8 cellular contexts compared by ENCODE assay signal in genomic region chr3:32399030-32399620, GRCh38. TPM values are rescaled to one million over a fixed set of nuclear protein-coding genes. Genes with fewer than 3 reads are reported as not detected.
DNase-seq lines count a peak whose midpoint lies in the region; ATAC-seq, FAIRE-seq and TF ChIP-seq lines count a peak whose summit lies in the region.

No MANE protein-coding gene starts in this region.

- no peaks in the 10 kb centered on the region for H3K9me3 Mint-ChIP-seq in type B pancreatic cell

- peak overlapping the region; percentile 74 for H3K27ac Mint-ChIP-seq in type B pancreatic cell

- H3K27ac ChIP-seq in ascending aorta (no peak overlapping the region), kidney (ENCODE audit: low read depth in 2 of 2, low read length in 2 of 2) (no peak overlapping the region)

- H3K9ac ChIP-seq in kidney (ENCODE audit: low read length in 2 of 2), result no peak overlapping the region

- H3K36me3 Mint-ChIP-seq in type B pancreatic cell, result peaks cover 8% of the 10 kb centered on the region

- H3K36me3 ChIP-seq in ascending aorta, result no peaks in the 10 kb centered on the region
- no peaks in the 10 kb centered on the region for H3K36me3 ChIP-seq in kidney (ENCODE audit: control insufficient read depth in 1 of 2, insufficient read depth in 2 of 2, low read length in 2 of 2)

- H3K9me3 ChIP-seq in ascending aorta (no peaks in the 10 kb centered on the region), kidney (ENCODE audit: control insufficient read depth in 1 of 2, low read length in 2 of 2) (no peaks in the 10 kb centered on the region)

- peak; percentile 62 for FAIRE-seq in kidney (lab: Jason Lieb, UNC)

- intact Hi-C loops in ascending aorta (cut with DNase I) (loop anchor here (10.0 kb wide), 1 partner anchor 104 kb away; no protein-coding TSS in a partner anchor), kidney (cut with DNase I) (no loop called here), left colon (cut with DNase I, micrococcal nuclease) (no loop called here)

- no peaks in the 10 kb centered on the region for H3K27me3 Mint-ChIP-seq in type B pancreatic cell

- TF ChIP-seq CTCF in ascending aorta (IDR thresholded peaks at IDR 0.05) (peak; percentile 23 to 49 (median 42)), kidney (IDR thresholded peaks at IDR 0.05; ENCODE audit: borderline replicate concordance, extremely low read depth, insufficient read depth) (peak; percentile 47), type B pancreatic cell (conservative IDR thresholded peaks at IDR 0.05) (peak; percentile 85)

- peaks cover 0 to 5% of the 10 kb centered on the region in 2 donors for H3K4me1 ChIP-seq in ascending aorta
- peaks cover 5 to 10% of the 10 kb centered on the region in 2 donors for H3K4me1 ChIP-seq in kidney (ENCODE audit: control insufficient read depth in 1 of 2, insufficient read depth in 1 of 2, low read depth in 1 of 2, low read length in 2 of 2)

- DNase-seq in AG08396 (ENCODE audit: low spot score), result peak; percentile 61
- DNase-seq in EH (ENCODE audit: low read depth), result peak; percentile 59
- DNase-seq in NCI-H2081 (lab: John Stamatoyannopoulos, UW), result peak; percentile 56 to 61
- no peak for DNase-seq in ascending aorta (ENCODE audit: low spot score in 2 of 2)
- DNase-seq in kidney, result no peak
- DNase-seq in type B pancreatic cell (ENCODE audit: extremely low spot score, unreplicated experiment), result no peak
- no peak for DNase-seq in left colon

- no peaks in the 10 kb centered on the region for H3K27me3 ChIP-seq in ascending aorta

- no peak overlapping the region for H3K4me3 ChIP-seq in ascending aorta
- no peak overlapping the region for H3K4me3 ChIP-seq in kidney (ENCODE audit: low read length in 2 of 2)

- peaks cover 22% of the 10 kb centered on the region for H3K4me1 Mint-ChIP-seq in type B pancreatic cell (ENCODE audit: unreplicated experiment)

- peak overlapping the region; percentile 51 for H3K4me3 Mint-ChIP-seq in type B pancreatic cell

- ATAC-seq in left colon (no peak), HG03175 (IDR thresholded peaks at IDR 0.05; ENCODE audit: unreplicated experiment) (no peak)

RNA-seq across cellular contexts. Expression of gene CMTM7, which starts 7.5 kb away (rescaled TPM):
- total RNA-seq in ascending aorta (21.9 TPM), kidney (38.2 TPM), type B pancreatic cell (ENCODE audit: low replicate concordance) (8.2 and 20.4 TPM in 2 replicates), left colon (1 to 10 TPM; 5.8 to 7.4 TPM)
- 26.0 TPM for polyA plus RNA-seq in kidney (ENCODE audit: insufficient read depth, low read depth, low replicate concordance)

Comparison
In these comparisons a context has a peak if more than half of its experiments do, and no peak if none do; other contexts are left out.
1. DNase-seq: peak in AG08396 (single experiment), EH (single experiment) and NCI-H2081 (2 of 2); none in ascending aorta (0 of 2), kidney (single experiment), type B pancreatic cell (single experiment) and left colon (0 of 2).
2. Peak in every context shown above with its lines, with median percentiles within 50 percentile points of each other: CTCF ChIP-seq.